16 cellular contexts compared by ENCODE assay signal in the genomic region with DNA sequence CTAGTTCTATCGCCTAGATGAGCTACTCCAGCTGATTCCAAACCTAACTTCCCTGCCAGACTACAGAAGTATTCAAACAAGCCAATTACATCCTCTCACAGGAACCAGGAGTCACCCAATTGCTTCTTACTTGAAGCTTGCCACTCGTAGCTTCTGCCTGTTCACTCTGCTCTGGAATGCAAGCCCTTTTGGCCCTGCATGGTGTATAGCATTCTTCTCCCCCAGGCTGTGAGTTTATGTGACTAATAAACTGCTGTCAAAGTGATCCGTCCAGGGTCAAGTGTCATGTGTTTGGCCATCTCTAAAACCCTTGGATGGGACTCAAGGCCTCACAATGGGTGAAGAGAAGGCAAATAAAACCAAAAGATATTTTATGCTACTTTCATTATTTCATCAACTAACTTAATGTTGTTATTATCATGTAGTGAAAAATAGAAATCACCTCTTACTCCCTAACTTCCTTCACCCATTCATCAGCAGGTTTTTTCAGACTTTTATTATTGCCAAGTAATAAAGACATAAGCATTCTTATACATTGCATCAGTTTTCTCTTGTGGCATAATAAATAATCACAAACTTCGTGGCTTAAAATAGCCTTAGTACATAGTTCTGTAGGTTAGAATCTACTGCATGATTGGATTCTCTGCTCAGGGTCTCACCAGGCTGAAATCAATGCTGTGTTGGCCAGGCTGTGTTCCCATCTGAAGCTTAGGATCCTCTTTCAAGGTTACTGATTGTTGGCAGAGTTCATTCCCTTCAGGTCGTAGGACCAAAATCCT.
DNase-seq lines count a peak whose midpoint lies in the region; ATAC-seq and TF ChIP-seq lines count a peak whose summit lies in the region.
"Had no signal": no experiment of that assay in that cellular context is flagged by ENCODE, and none has a peak within 500 bp of the region (broad histone marks: within the 10 kb centered on the region; RNA-seq: fewer than 3 reads in every experiment).

No MANE protein-coding gene starts in this region.

- H3K4me3 ChIP-seq in IMR-90 (ENCODE audit: insufficient read depth, low read depth, low read length) = no peak overlapping the region
- H3K4me3 ChIP-seq in brain microvascular endothelial cell (ENCODE audit: low read depth, low read length) = no peak overlapping the region
- no peak overlapping the region for H3K4me3 ChIP-seq in smooth muscle cell
- H3K4me3 ChIP-seq: coronary artery, ovary had no signal

- H2BK5ac ChIP-seq in IMR-90 (ENCODE audit: low read depth, low read length, poor library complexity, severe bottlenecking) = peak overlapping the region; percentile 63

- dilution Hi-C loops in IMR-90 (cut with HindIII; ENCODE audit: low sequenced_read_pairs, unreplicated experiment) = no loop called here

- intact Hi-C loops in IMR-90 (cut with micrococcal nuclease) = no loop called here

- no peaks in the 10 kb centered on the region for H3K36me3 ChIP-seq in IMR-90 (ENCODE audit: control insufficient read depth, insufficient read depth, low read length)
- no peaks in the 10 kb centered on the region for H3K36me3 ChIP-seq in brain microvascular endothelial cell (replicated peaks)
- no peaks in the 10 kb centered on the region for H3K36me3 ChIP-seq in smooth muscle cell (ENCODE audit: low read depth)
- H3K36me3 ChIP-seq: ovary had no signal

- no peaks in the 10 kb centered on the region for H3K79me1 ChIP-seq in IMR-90 (ENCODE audit: low read depth in 1 of 2, low read length in 2 of 2)

- H4K5ac ChIP-seq in IMR-90 (ENCODE audit: low read depth, low read length) = no peak overlapping the region; the same call in 1 of the 2 replicates

- CTCF ChIA-PET in IMR-90 (lab: Yijun Ruan, JAX) = interaction anchor here (0.5 kb wide), 1 partner anchor 580 kb away, joined by 3 read pairs; no protein-coding TSS in a partner anchor

- no peak for TF ChIP-seq RAD21 in IMR-90 (IDR thresholded peaks at IDR 0.05; ENCODE audit: low read length)

- WGBS in IMR-90 (ENCODE audit: extremely low coverage in 2 of 2, insufficient read length in 1 of 2), 2 experiments = no CpG with 5 or more reads among the region's 5 CpGs
- WGBS in smooth muscle cell (ENCODE audit: low lambda C conversion rate) = 59% methylated on average over 5 of the region's 5 CpGs

- H2AFZ ChIP-seq in IMR-90 (replicated peaks; ENCODE audit: low read length, poor library complexity) (peak overlapping the region; percentile 84), smooth muscle cell (ENCODE audit: low read depth) (peak overlapping the region; percentile 29)

- H4K20me1 ChIP-seq in IMR-90 (ENCODE audit: insufficient read depth, low read length) = no peaks in the 10 kb centered on the region
- no peaks in the 10 kb centered on the region for H4K20me1 ChIP-seq in smooth muscle cell (ENCODE audit: low read depth)

- no TSS peak for BruUV-seq in IMR-90 (replicated peaks; lab: Mats Ljungman, UMichigan)

- H3K9me1 ChIP-seq in IMR-90 (ENCODE audit: insufficient read depth, low read length) = peaks cover 9% of the 10 kb centered on the region

- H2BK15ac ChIP-seq in IMR-90 (ENCODE audit: low read depth, low read length) = peak overlapping the region; percentile 78; the same call in 2 of the 3 replicates

- peak overlapping the region; percentile 78 for H3K14ac ChIP-seq in IMR-90 (replicated peaks; ENCODE audit: low read depth, low read length)

- H2BK120ac ChIP-seq in IMR-90 (ENCODE audit: low read depth, low read length) = peak overlapping the region; percentile 91

- H3K4me1 ChIP-seq in IMR-90 (ENCODE audit: control insufficient read depth, insufficient read depth, low read length) = peaks cover 4% of the 10 kb centered on the region
- H3K4me1 ChIP-seq in smooth muscle cell (ENCODE audit: low read depth) = no peaks in the 10 kb centered on the region

- H3F3A ChIP-seq in smooth muscle cell (ENCODE audit: low read depth) = no peaks in the 10 kb centered on the region

- no peaks in the 10 kb centered on the region for H3K27me3 ChIP-seq in IMR-90 (ENCODE audit: control insufficient read depth, insufficient read depth, low read length)
- no peaks in the 10 kb centered on the region for H3K27me3 ChIP-seq in brain microvascular endothelial cell (replicated peaks)
- no peaks in the 10 kb centered on the region for H3K27me3 ChIP-seq in smooth muscle cell (ENCODE audit: low read depth)
- H3K27me3 ChIP-seq: foreskin keratinocyte, ovary had no signal

- ATAC-seq in IMR-90 (ENCODE audit: low read depth) = peak; percentile 99
- no peak for ATAC-seq in GM21786 (IDR thresholded peaks at IDR 0.05; ENCODE audit: unreplicated experiment)
- ATAC-seq in HG03139 (IDR thresholded peaks at IDR 0.05; ENCODE audit: unreplicated experiment) = no peak
- ATAC-seq: foreskin keratinocyte had no signal

- H2AK9ac ChIP-seq in IMR-90 (replicated peaks; ENCODE audit: low read depth, low read length, poor library complexity) = peak overlapping the region; percentile 67

- in situ Hi-C loops in IMR-90 (cut with MboI; ENCODE audit: low sequenced_read_pairs) (no loop called here), brain microvascular endothelial cell (cut with HindIII; ENCODE audit: low pct_ligation_motif_present, low sequenced_read_pairs) (no loop called here)

- POLR2A ChIA-PET in IMR-90 (lab: Charles Lee; ENCODE audit: unreplicated experiment) = no interaction called here

- peak overlapping the region in 1 of 2 experiments; percentile 78; a peak in 3 of 4 replicates for H4K8ac ChIP-seq in IMR-90 (ENCODE audit: low read depth in 2 of 2, low read length in 2 of 2)

- H3K9me3 ChIP-seq in IMR-90 (ENCODE audit: control insufficient read depth, insufficient read depth, low read length) = no peaks in the 10 kb centered on the region
- no peaks in the 10 kb centered on the region for H3K9me3 ChIP-seq in smooth muscle cell (replicated peaks; ENCODE audit: low read depth)
- H3K9me3 ChIP-seq: ovary had no signal

- H2AK5ac ChIP-seq in IMR-90 (ENCODE audit: low read depth, low read length) = peak overlapping the region; percentile 56; the same call in 1 of the 2 replicates

- TF ChIP-seq POLR2A in IMR-90 (IDR thresholded peaks at IDR 0.05; ENCODE audit: low read depth, low read length) = no peak

- TF ChIP-seq CTCF in IMR-90 (conservative IDR thresholded peaks at IDR 0.05; ENCODE audit: low read depth, low read length) = no peak
- TF ChIP-seq CTCF in brain microvascular endothelial cell (IDR thresholded peaks at IDR 0.05; ENCODE audit: low read depth, low read length, missing control alignments) = no peak
- TF ChIP-seq CTCF in smooth muscle cell (IDR thresholded peaks at IDR 0.05; ENCODE audit: borderline replicate concordance, insufficient read depth, poor library complexity, severe bottlenecking) = no peak

- peak overlapping the region; percentile 86 for H3K4ac ChIP-seq in IMR-90 (ENCODE audit: low read depth, low read length)

- H3K4me2 ChIP-seq in IMR-90 (ENCODE audit: low read depth, low read length) = peak overlapping the region; percentile 15
- no peak overlapping the region for H3K4me2 ChIP-seq in smooth muscle cell

- DNase-seq in IMR-90 (peak; percentile 72), brain microvascular endothelial cell (peak; percentile 73), iris pigment epithelial cell (ENCODE audit: low read depth) (peak; percentile 93), smooth muscle cell (lab: John Stamatoyannopoulos, UW; ENCODE audit: unreplicated experiment) (no peak), NCI-H748 treated with DMSO at 0.1 percent for 48 hours (lab: John Stamatoyannopoulos, UW) (no peak)
- DNase-seq: activated CD4-positive, alpha-beta T cell treated with anti-CD3 and anti-CD28 coated beads, Interleukin-2, amount 50 U/mL, for 1 hour; activated T-cell treated with anti-CD3 and anti-CD28 coated beads, Interleukin-2, amount 50 U/mL, for 48 hours; C1 segment of cervical spinal cord; DND-41; KBM-7; ovary; small intestine had no signal

- H3K18ac ChIP-seq in IMR-90 (ENCODE audit: low read depth, low read length) = peak overlapping the region; percentile 73

- H3K9ac ChIP-seq in IMR-90 (ENCODE audit: low read depth, low read length) (no peak overlapping the region), smooth muscle cell (ENCODE audit: low read depth) (no peak overlapping the region)

- H3K27ac ChIP-seq in IMR-90 (ENCODE audit: insufficient read depth, low read length) (peak overlapping the region; percentile 34; the same call in 1 of the 2 replicates), brain microvascular endothelial cell (no peak overlapping the region), smooth muscle cell (ENCODE audit: low read depth) (no peak overlapping the region)
- H3K27ac ChIP-seq: coronary artery, foreskin keratinocyte, ovary had no signal

- H4K91ac ChIP-seq in IMR-90 (ENCODE audit: insufficient read depth, low read depth, low read length) = peak overlapping the region; percentile 77

- peak overlapping the region; percentile 24; the same call in 1 of the 2 replicates for H3K23ac ChIP-seq in IMR-90 (ENCODE audit: low read depth, low read length)

- peak overlapping the region; percentile 87 for H2BK20ac ChIP-seq in IMR-90 (ENCODE audit: low read depth, low read length)

- H3K79me2 ChIP-seq in smooth muscle cell (ENCODE audit: low read depth) = no peaks in the 10 kb centered on the region

- H3K56ac ChIP-seq in IMR-90 (ENCODE audit: extremely low read depth, insufficient read depth, low read length) = no peak overlapping the region

TF ChIP-seq in IMR-90, 13 proteins besides CTCF, POLR2A, EP300 and RAD21:
- TF ChIP-seq CHD1 (IDR thresholded peaks at IDR 0.05; ENCODE audit: low read depth, low read length) = no peak
- 0 out of 2 replicates have a peak, but pooled peaks have one; percentile 8 for TF ChIP-seq CEBPB (IDR thresholded peaks at IDR 0.05; ENCODE audit: low read depth, low read length)
TF ChIP-seq in IMR-90: peak in this region for 1.

Comparison
In these comparisons a context has a peak if more than half of its experiments do, and no peak if none do; other contexts are left out.
1. DNase-seq: peak in IMR-90 (single experiment), brain microvascular endothelial cell (single experiment) and iris pigment epithelial cell (single experiment); none in smooth muscle cell (single experiment) and NCI-H748 treated with DMSO at 0.1 percent for 48 hours (single experiment).